Comparison of ENCODE assay signal across 1 cellular context in the genomic region with DNA sequence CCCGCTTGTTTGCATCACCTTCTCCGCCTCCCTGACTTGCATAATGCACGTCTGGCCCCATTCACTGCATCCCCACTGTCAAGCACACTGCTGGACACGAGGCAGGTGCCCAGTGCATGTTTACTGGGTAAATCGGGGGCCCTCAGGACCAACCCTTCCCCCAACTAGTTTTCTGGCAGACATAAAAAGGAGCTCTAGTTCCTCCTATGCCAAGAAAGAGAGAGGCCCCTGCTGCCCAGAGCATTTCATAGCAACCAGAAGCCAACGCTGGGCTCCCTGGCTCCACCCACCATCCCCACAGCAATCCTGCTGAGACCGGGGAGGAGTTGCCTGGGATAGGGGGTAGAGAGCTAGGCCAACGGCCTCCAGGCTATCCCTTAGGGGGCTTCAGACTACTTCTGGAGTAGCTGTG.
TF ChIP-seq lines count a peak whose summit lies in the region.

No MANE protein-coding gene starts in this region.

TF ChIP-seq in SK-N-SH, 30 proteins besides CTCF, POLR2A, EP300 and RAD21:
- TF ChIP-seq USF2 (IDR thresholded peaks at IDR 0.05; ENCODE audit: borderline replicate concordance, low read depth, low read length) (no peak), MAX (IDR thresholded peaks at IDR 0.05; ENCODE audit: low read depth) (no peak), JUND (IDR thresholded peaks at IDR 0.05) (no peak), POLR2AphosphoS5 (IDR thresholded peaks at IDR 0.05; ENCODE audit: low read depth, low read length) (no peak), MEF2A (IDR thresholded peaks at IDR 0.05; ENCODE audit: borderline replicate concordance, low read depth) (no peak), CHD2 (IDR thresholded peaks at IDR 0.05; ENCODE audit: low read length, partially characterized antibody) (no peak), TEAD4 (IDR thresholded peaks at IDR 0.05; ENCODE audit: borderline replicate concordance, insufficient read depth) (no peak), TCF12 (IDR thresholded peaks at IDR 0.05) (no peak), RFX5 (IDR thresholded peaks at IDR 0.05; ENCODE audit: low read length) (no peak), EZH2phosphoT487 (IDR thresholded peaks at IDR 0.05; ENCODE audit: borderline replicate concordance, low read depth) (no peak), FOSL2 (IDR thresholded peaks at IDR 0.05; ENCODE audit: borderline replicate concordance, low read depth) (no peak), SIN3A (IDR thresholded peaks at IDR 0.05; ENCODE audit: borderline replicate concordance, low read depth, low read length) (no peak), MXI1 (IDR thresholded peaks at IDR 0.05; ENCODE audit: low read depth, low read length) (no peak), NFIC (IDR thresholded peaks at IDR 0.05; ENCODE audit: borderline replicate concordance) (no peak), RXRA (IDR thresholded peaks at IDR 0.05; ENCODE audit: borderline replicate concordance, low read depth) (no peak), FOXM1 (IDR thresholded peaks at IDR 0.05; ENCODE audit: low read depth) (no peak), YY1 (IDR thresholded peaks at IDR 0.05; ENCODE audit: low read depth) (no peak), SMC3 (IDR thresholded peaks at IDR 0.05; ENCODE audit: low read depth, low read length) (no peak), NRF1 (IDR thresholded peaks at IDR 0.05; ENCODE audit: low read depth, low read length) (no peak)
- TF ChIP-seq, protein P1, sequence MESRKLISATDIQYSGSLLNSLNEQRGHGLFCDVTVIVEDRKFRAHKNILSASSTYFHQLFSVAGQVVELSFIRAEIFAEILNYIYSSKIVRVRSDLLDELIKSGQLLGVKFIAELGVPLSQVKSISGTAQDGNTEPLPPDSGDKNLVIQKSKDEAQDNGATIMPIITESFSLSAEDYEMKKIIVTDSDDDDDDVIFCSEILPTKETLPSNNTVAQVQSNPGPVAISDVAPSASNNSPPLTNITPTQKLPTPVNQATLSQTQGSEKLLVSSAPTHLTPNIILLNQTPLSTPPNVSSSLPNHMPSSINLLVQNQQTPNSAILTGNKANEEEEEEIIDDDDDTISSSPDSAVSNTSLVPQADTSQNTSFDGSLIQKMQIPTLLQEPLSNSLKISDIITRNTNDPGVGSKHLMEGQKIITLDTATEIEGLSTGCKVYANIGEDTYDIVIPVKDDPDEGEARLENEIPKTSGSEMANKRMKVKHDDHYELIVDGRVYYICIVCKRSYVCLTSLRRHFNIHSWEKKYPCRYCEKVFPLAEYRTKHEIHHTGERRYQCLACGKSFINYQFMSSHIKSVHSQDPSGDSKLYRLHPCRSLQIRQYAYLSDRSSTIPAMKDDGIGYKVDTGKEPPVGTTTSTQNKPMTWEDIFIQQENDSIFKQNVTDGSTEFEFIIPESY (IDR thresholded peaks at IDR 0.05; ENCODE audit: borderline replicate concordance, low read depth), result no peak
